ENCODE assay signal across 1 cellular context in the genomic region with DNA sequence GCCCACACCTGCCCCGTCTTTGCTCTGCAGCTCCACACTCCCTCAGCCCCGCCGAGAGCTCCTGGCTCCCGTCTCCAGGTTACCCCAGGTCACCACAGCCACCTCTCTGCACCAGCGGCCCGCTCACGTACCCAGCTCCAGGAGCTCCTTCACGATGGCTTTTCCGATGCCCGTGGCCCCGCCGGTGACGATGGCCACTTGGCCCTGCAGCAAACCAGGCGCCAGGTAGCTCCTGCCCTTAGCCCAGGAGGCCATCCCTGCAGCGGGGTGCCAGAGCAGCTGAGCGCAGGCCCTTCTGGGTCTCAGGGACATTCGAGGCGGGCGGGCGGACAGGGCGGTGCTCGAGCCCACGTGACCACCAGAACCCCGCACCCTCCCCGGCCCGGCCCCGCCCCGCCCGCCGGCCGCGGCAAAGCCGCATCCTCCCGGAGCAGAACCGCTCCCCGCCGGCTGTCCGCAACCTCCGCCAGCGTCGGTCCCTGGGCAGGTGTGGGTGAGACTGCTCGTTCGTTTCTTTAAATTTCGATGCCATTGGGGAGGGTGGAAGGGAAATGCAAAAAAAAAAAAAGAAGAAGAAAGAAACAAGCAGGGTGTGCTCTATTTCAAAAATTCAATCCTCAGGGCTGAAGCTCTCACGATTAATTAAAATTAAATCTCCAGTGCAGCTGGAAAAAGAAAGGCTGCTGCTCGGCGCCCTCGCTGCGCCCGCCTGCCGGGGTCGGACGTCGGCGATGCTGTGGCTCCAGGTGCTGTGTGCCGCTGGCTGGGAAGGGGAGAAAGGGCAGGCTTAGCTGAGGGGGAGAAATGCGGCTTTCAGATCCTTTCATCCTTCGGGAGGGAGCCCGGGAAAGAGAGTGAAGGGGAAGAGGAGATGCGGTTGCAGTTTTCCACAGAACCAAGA.
TF ChIP-seq lines count a peak whose summit lies in the region.

Gene PECR (minus strand): TSS at position 323 of the 901 bp plus-strand sequence. CDS start 68 bp downstream, at position 255.
Gene TMEM169 (plus strand): TSS at position 433 of the 901 bp plus-strand sequence. CDS start 14,045 bp downstream, outside the sequence.

TF ChIP-seq in K562, 482 proteins besides CTCF, POLR2A, EP300 and RAD21 (continued from another document and continues in another):
- no peak for TF ChIP-seq RBM22 (IDR thresholded peaks at IDR 0.05; ENCODE audit: low read depth, low read length, poor library complexity, severe bottlenecking)
- no peak for TF ChIP-seq NR1H2 (CRISPR knock-in tag; IDR thresholded peaks at IDR 0.05)
- no peak for TF ChIP-seq ZNF444 (CRISPR knock-in tag; IDR thresholded peaks at IDR 0.05)
- no peak for TF ChIP-seq HMG20B (CRISPR knock-in tag; IDR thresholded peaks at IDR 0.05)
- TF ChIP-seq, protein P1, sequence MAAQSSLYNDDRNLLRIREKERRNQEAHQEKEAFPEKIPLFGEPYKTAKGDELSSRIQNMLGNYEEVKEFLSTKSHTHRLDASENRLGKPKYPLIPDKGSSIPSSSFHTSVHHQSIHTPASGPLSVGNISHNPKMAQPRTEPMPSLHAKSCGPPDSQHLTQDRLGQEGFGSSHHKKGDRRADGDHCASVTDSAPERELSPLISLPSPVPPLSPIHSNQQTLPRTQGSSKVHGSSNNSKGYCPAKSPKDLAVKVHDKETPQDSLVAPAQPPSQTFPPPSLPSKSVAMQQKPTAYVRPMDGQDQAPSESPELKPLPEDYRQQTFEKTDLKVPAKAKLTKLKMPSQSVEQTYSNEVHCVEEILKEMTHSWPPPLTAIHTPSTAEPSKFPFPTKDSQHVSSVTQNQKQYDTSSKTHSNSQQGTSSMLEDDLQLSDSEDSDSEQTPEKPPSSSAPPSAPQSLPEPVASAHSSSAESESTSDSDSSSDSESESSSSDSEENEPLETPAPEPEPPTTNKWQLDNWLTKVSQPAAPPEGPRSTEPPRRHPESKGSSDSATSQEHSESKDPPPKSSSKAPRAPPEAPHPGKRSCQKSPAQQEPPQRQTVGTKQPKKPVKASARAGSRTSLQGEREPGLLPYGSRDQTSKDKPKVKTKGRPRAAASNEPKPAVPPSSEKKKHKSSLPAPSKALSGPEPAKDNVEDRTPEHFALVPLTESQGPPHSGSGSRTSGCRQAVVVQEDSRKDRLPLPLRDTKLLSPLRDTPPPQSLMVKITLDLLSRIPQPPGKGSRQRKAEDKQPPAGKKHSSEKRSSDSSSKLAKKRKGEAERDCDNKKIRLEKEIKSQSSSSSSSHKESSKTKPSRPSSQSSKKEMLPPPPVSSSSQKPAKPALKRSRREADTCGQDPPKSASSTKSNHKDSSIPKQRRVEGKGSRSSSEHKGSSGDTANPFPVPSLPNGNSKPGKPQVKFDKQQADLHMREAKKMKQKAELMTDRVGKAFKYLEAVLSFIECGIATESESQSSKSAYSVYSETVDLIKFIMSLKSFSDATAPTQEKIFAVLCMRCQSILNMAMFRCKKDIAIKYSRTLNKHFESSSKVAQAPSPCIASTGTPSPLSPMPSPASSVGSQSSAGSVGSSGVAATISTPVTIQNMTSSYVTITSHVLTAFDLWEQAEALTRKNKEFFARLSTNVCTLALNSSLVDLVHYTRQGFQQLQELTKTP (IDR thresholded peaks at IDR 0.05; ENCODE audit: low read depth in 1 of 2, partially characterized antibody in 2 of 2), result no peak
- no peak for TF ChIP-seq ZNF785 (CRISPR knock-in tag; IDR thresholded peaks at IDR 0.05)
- TF ChIP-seq ZNF561 (CRISPR knock-in tag; conservative IDR thresholded peaks at IDR 0.05), result no peak
- no peak for TF ChIP-seq ETS2 (tag; IDR thresholded peaks at IDR 0.05; ENCODE audit: borderline replicate concordance, poor library complexity, severe bottlenecking)
- TF ChIP-seq, protein P2, sequence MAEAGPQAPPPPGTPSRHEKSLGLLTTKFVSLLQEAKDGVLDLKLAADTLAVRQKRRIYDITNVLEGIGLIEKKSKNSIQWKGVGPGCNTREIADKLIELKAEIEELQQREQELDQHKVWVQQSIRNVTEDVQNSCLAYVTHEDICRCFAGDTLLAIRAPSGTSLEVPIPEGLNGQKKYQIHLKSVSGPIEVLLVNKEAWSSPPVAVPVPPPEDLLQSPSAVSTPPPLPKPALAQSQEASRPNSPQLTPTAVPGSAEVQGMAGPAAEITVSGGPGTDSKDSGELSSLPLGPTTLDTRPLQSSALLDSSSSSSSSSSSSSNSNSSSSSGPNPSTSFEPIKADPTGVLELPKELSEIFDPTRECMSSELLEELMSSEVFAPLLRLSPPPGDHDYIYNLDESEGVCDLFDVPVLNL (CRISPR knock-in tag; IDR thresholded peaks at IDR 0.05; ENCODE audit: low read depth), result no peak
- no peak for TF ChIP-seq TRIM24 (IDR thresholded peaks at IDR 0.05)
- peak in 1 of 3 experiments; percentile 16 for TF ChIP-seq YY1 (IDR thresholded peaks at IDR 0.05; ENCODE audit: borderline replicate concordance in 1 of 3, control insufficient read depth in 1 of 3, extremely low read depth in 1 of 3, insufficient read depth in 3 of 3, insufficient read length in 1 of 3, insufficient replicate concordance in 2 of 3, low read depth in 1 of 3, low read length in 2 of 3)
- no peak for TF ChIP-seq JUNB (CRISPR knock-in tag; conservative IDR thresholded peaks at IDR 0.05)
- no peak for TF ChIP-seq SAFB (IDR thresholded peaks at IDR 0.05; ENCODE audit: borderline replicate concordance, low read depth, low read length)
- no peak for TF ChIP-seq CBX5 (IDR thresholded peaks at IDR 0.05; ENCODE audit: borderline replicate concordance, low read depth)
- no peak for TF ChIP-seq MYC (IDR thresholded peaks at IDR 0.05; ENCODE audit: low read depth, low read length)
- no peak for TF ChIP-seq MYC (CRISPR knock-in tag; IDR thresholded peaks at IDR 0.05; ENCODE audit: borderline replicate concordance, low read depth)
- TF ChIP-seq HNRNPH1 (optimal IDR thresholded peaks at IDR 0.05; ENCODE audit: low read depth, low read length), result no peak
- TF ChIP-seq, protein P3, sequence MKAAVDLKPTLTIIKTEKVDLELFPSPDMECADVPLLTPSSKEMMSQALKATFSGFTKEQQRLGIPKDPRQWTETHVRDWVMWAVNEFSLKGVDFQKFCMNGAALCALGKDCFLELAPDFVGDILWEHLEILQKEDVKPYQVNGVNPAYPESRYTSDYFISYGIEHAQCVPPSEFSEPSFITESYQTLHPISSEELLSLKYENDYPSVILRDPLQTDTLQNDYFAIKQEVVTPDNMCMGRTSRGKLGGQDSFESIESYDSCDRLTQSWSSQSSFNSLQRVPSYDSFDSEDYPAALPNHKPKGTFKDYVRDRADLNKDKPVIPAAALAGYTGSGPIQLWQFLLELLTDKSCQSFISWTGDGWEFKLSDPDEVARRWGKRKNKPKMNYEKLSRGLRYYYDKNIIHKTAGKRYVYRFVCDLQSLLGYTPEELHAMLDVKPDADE (conservative IDR thresholded peaks at IDR 0.05; ENCODE audit: control insufficient read depth, low read depth, low read length), result no peak
- TF ChIP-seq ZNF217 (CRISPR knock-in tag; IDR thresholded peaks at IDR 0.05), result no peak
- TF ChIP-seq CREM (IDR thresholded peaks at IDR 0.05; ENCODE audit: low read depth), result no peak; the same call in 1 of the 2 replicates
- TF ChIP-seq MECOM (CRISPR knock-in tag; IDR thresholded peaks at IDR 0.05), result no peak
- 0 out of 2 replicates have a peak, but pooled peaks have one; percentile 25 for TF ChIP-seq EP400 (IDR thresholded peaks at IDR 0.05)
- peak; percentile 77 for TF ChIP-seq ZFX (CRISPR knock-in tag; IDR thresholded peaks at IDR 0.05)
- TF ChIP-seq RBM25 (IDR thresholded peaks at IDR 0.05; ENCODE audit: low read depth, low read length, severe bottlenecking), result no peak
- TF ChIP-seq ZNF780A (CRISPR knock-in tag; IDR thresholded peaks at IDR 0.05), result no peak
- TF ChIP-seq ZFP30 (CRISPR knock-in tag; IDR thresholded peaks at IDR 0.05; ENCODE audit: borderline replicate concordance), result no peak
- TF ChIP-seq MCM5 (IDR thresholded peaks at IDR 0.05; ENCODE audit: low read depth), result no peak
- TF ChIP-seq KHSRP (IDR thresholded peaks at IDR 0.05), result no peak
- TF ChIP-seq FOXJ3 (CRISPR knock-in tag; IDR thresholded peaks at IDR 0.05), result no peak
- peak; percentile 57; the same call in 1 of the 2 replicates for TF ChIP-seq MYNN (IDR thresholded peaks at IDR 0.05)
- no peak for TF ChIP-seq MYNN (CRISPR knock-in tag; IDR thresholded peaks at IDR 0.05)
- no peak for TF ChIP-seq POLR3G (IDR thresholded peaks at IDR 0.05; ENCODE audit: extremely low read depth, insufficient read length, insufficient replicate concordance)
- TF ChIP-seq, protein P4, sequence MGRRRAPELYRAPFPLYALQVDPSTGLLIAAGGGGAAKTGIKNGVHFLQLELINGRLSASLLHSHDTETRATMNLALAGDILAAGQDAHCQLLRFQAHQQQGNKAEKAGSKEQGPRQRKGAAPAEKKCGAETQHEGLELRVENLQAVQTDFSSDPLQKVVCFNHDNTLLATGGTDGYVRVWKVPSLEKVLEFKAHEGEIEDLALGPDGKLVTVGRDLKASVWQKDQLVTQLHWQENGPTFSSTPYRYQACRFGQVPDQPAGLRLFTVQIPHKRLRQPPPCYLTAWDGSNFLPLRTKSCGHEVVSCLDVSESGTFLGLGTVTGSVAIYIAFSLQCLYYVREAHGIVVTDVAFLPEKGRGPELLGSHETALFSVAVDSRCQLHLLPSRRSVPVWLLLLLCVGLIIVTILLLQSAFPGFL (CRISPR knock-in tag; IDR thresholded peaks at IDR 0.05), result no peak
- no peak for TF ChIP-seq XRCC4 (IDR thresholded peaks at IDR 0.05; ENCODE audit: extremely low read depth, insufficient read depth, insufficient read length)
- TF ChIP-seq NR2C2 (CRISPR knock-in tag; IDR thresholded peaks at IDR 0.05), result no peak
- no peak for TF ChIP-seq NR2C2 (tag; IDR thresholded peaks at IDR 0.05)
- no peak for TF ChIP-seq FOXP1 (CRISPR knock-in tag; IDR thresholded peaks at IDR 0.05)
- TF ChIP-seq POLR3A (IDR thresholded peaks at IDR 0.05; ENCODE audit: borderline replicate concordance, extremely low read depth, insufficient read depth, insufficient read length), result no peak
- TF ChIP-seq UBTF (IDR thresholded peaks at IDR 0.05; ENCODE audit: borderline replicate concordance in 1 of 2, low read depth in 2 of 2, low read length in 2 of 2), result 0 out of 4 replicates have a peak, but pooled peaks of 1 of the 2 experiments have one; percentile 46
- TF ChIP-seq ZNF324 (CRISPR knock-in tag; IDR thresholded peaks at IDR 0.05), result no peak
- no peak for TF ChIP-seq MIER1 (IDR thresholded peaks at IDR 0.05; ENCODE audit: low read depth)
- TF ChIP-seq ZFPM2 (CRISPR knock-in tag; IDR thresholded peaks at IDR 0.05), result no peak
- TF ChIP-seq, protein P5, sequence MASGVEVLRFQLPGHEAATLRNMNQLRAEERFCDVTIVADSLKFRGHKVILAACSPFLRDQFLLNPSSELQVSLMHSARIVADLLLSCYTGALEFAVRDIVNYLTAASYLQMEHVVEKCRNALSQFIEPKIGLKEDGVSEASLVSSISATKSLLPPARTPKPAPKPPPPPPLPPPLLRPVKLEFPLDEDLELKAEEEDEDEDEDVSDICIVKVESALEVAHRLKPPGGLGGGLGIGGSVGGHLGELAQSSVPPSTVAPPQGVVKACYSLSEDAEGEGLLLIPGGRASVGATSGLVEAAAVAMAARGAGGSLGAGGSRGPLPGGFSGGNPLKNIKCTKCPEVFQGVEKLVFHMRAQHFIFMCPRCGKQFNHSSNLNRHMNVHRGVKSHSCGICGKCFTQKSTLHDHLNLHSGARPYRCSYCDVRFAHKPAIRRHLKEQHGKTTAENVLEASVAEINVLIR (CRISPR knock-in tag; IDR thresholded peaks at IDR 0.05), result no peak
- peak; percentile 31 for TF ChIP-seq TAF1 (IDR thresholded peaks at IDR 0.05; ENCODE audit: control insufficient read depth, extremely low read depth, insufficient read depth, low read length, severe bottlenecking)
- TF ChIP-seq MNT (conservative IDR thresholded peaks at IDR 0.05), result peak in 1 of 2 experiments; percentile 40; a peak in 2 of 4 replicates
